17 cellular contexts compared by ENCODE assay signal in the genomic region with DNA sequence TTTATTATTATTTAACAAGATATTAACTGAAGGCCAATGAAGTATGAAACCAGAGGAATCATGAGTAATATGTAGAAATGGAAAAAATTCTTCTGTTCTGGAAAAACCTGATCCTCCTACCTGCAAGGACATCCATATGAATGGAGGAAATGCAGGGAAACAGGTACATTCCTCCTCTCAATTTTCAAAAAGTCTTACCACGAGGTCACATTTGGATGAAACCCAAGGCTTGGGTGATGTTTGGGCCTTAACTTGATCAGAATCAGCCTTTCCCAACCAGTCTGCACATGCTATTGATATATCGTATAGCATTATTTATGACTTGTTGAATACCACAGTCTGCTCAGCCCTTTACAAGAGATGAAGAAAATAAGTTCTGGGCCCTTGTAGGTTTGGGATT.
DNase-seq lines count a peak whose midpoint lies in the region; ATAC-seq and TF ChIP-seq lines count a peak whose summit lies in the region.
"Had no signal": no experiment of that assay in that cellular context is flagged by ENCODE, and none has a peak within 500 bp of the region (broad histone marks: within the 10 kb centered on the region; RNA-seq: fewer than 3 reads in every experiment).

No MANE protein-coding gene starts in this region.

- no peak for ATAC-seq in HG02981 (IDR thresholded peaks at IDR 0.05; ENCODE audit: unreplicated experiment)
- ATAC-seq: CD8-positive, alpha-beta T cell had no signal

- H3K14ac ChIP-seq in trophoblast cell (ENCODE audit: low read length) (no peak overlapping the region), H9 (ENCODE audit: insufficient read depth, low read length) (no peak overlapping the region)

- H3K56ac ChIP-seq in H9 (ENCODE audit: insufficient read length, low read depth, low read length): no peak overlapping the region

- H3K79me2 ChIP-seq in trophoblast cell (ENCODE audit: control insufficient read depth, insufficient read depth, low read length, poor library complexity) (no peaks in the 10 kb centered on the region), H9 (ENCODE audit: insufficient read depth, low read length) (no peaks in the 10 kb centered on the region)

- H3K4me1 ChIP-seq in trophoblast cell (ENCODE audit: control insufficient read depth in 1 of 2, insufficient read depth in 2 of 2, low read length in 2 of 2) (peaks cover 0 to 1% of the 10 kb centered on the region in 2 experiments), H9 (ENCODE audit: insufficient read depth, low read length) (no peaks in the 10 kb centered on the region)
- H3K4me1 ChIP-seq: Caco-2 had no signal

- no peaks in the 10 kb centered on the region for H4K20me1 ChIP-seq in H9 (ENCODE audit: control insufficient read depth, insufficient read depth, insufficient read length)
- H4K20me1 ChIP-seq: BLaER1 treated with 17β-estradiol and CSF1 and Interleukin-3, amounts not matched to agents 10 nM and 100 nM had no signal

- H3K23ac ChIP-seq in trophoblast cell (ENCODE audit: low read length) (no peak overlapping the region), H9 (ENCODE audit: insufficient read length, low read depth, low read length) (no peak overlapping the region)

- H3K27ac Mint-ChIP-seq in H9: no peak overlapping the region
- H3K27ac Mint-ChIP-seq: B cell; CD4-positive, alpha-beta T cell; CD8-positive, alpha-beta T cell had no signal

- H3K27me3 ChIP-seq in trophoblast cell (ENCODE audit: insufficient read depth, low read length) (no peaks in the 10 kb centered on the region), H9 (ENCODE audit: insufficient read depth, low read length) (no peaks in the 10 kb centered on the region)
- H3K27me3 ChIP-seq: BLaER1 treated with 17β-estradiol and CSF1 and Interleukin-3, amounts not matched to agents 10 nM and 100 nM had no signal

- no peak overlapping the region for H4K12ac ChIP-seq in trophoblast cell (ENCODE audit: low read depth, low read length)

- H3K18ac ChIP-seq in trophoblast cell (ENCODE audit: low read length) (no peak overlapping the region), H9 (ENCODE audit: insufficient read length, low read depth, low read length) (no peak overlapping the region)

- no peak overlapping the region for H2BK20ac ChIP-seq in H9 (ENCODE audit: low read depth, low read length, poor library complexity, severe bottlenecking)

- H2BK12ac ChIP-seq in trophoblast cell (ENCODE audit: low read length): no peak overlapping the region
- H2BK12ac ChIP-seq in H9 (ENCODE audit: insufficient read length, low read depth, low read length): no peak overlapping the region

- H3K36me3 ChIP-seq in trophoblast cell (ENCODE audit: control insufficient read depth in 1 of 2, insufficient read depth in 2 of 2, low read length in 2 of 2): no peaks in the 10 kb centered on the region
- H3K36me3 ChIP-seq: BLaER1 treated with 17β-estradiol and CSF1 and Interleukin-3, amounts not matched to agents 10 nM and 100 nM had no signal

- H2AFZ ChIP-seq in trophoblast cell (ENCODE audit: insufficient read depth, low read length, poor library complexity): no peak overlapping the region
- H2AFZ ChIP-seq in H9 (ENCODE audit: low read length): no peak overlapping the region

- H3K79me1 ChIP-seq in trophoblast cell (ENCODE audit: low read length): no peaks in the 10 kb centered on the region
- H3K79me1 ChIP-seq in H9 (ENCODE audit: insufficient read depth, low read depth, low read length, poor library complexity, severe bottlenecking): no peaks in the 10 kb centered on the region

- H3K36me3 Mint-ChIP-seq in H9 (ENCODE audit: insufficient read depth in 1 of 3, low read depth in 3 of 3): peaks cover 0 to 9% (median 0%) of the 10 kb centered on the region in 3 experiments; a peak in 2 of 7 replicates
- H3K36me3 Mint-ChIP-seq: CD8-positive, alpha-beta T cell had no signal

- H3K9me3 ChIP-seq in trophoblast cell (ENCODE audit: insufficient read depth, low read depth, low read length) (peaks cover 2% of the 10 kb centered on the region), H9 (ENCODE audit: control insufficient read depth, low read depth, low read length) (no peaks in the 10 kb centered on the region)
- H3K9me3 ChIP-seq: Caco-2 had no signal

- H3K4me3 Mint-ChIP-seq in H9: no peak overlapping the region
- H3K4me3 Mint-ChIP-seq: B cell; CD4-positive, alpha-beta T cell; CD8-positive, alpha-beta T cell had no signal

- H3K4ac ChIP-seq in trophoblast cell (ENCODE audit: low read depth, low read length): no peak overlapping the region
- no peak overlapping the region for H3K4ac ChIP-seq in H9 (ENCODE audit: low read depth, low read length)

- no peaks in the 10 kb centered on the region for H3K23me2 ChIP-seq in H9 (ENCODE audit: insufficient read length, low read depth, low read length, poor library complexity, severe bottlenecking)

- H3K9ac ChIP-seq in trophoblast cell (ENCODE audit: low read length) (no peak overlapping the region), H9 (ENCODE audit: extremely low read depth, insufficient read length, low read length) (no peak overlapping the region)
- H3K9ac ChIP-seq: BLaER1 treated with 17β-estradiol and CSF1 and Interleukin-3, amounts not matched to agents 10 nM and 100 nM had no signal

- no peak overlapping the region for H3K4me3 ChIP-seq in trophoblast cell (ENCODE audit: low read depth, low read length)
- H3K4me3 ChIP-seq: BLaER1 treated with 17β-estradiol and CSF1 and Interleukin-3, amounts not matched to agents 10 nM and 100 nM had no signal

- no peak for TF ChIP-seq CTCF in H9 (conservative IDR thresholded peaks at IDR 0.05)

- no peak overlapping the region for H4K5ac ChIP-seq in H9 (ENCODE audit: insufficient read length, low read depth, low read length)

- no peak overlapping the region for H4K91ac ChIP-seq in trophoblast cell (ENCODE audit: low read depth, low read length)
- no peak overlapping the region for H4K91ac ChIP-seq in H9 (ENCODE audit: insufficient read length, low read depth, low read length)

- no CpG with 5 or more reads among the region's 2 CpGs for WGBS in trophoblast cell (ENCODE audit: extremely low coverage, insufficient coverage, insufficient read length)
- no CpG with 5 or more reads among the region's 2 CpGs for WGBS in H9 (ENCODE audit: extremely low coverage, insufficient read length, low lambda C conversion rate)

- DNase-seq in glomerular visceral epithelial cell (ENCODE audit: extremely low spot score) (peak; percentile 4), trophoblast cell (peak; percentile 18 to 87), AG20443 (ENCODE audit: low spot score) (no peak), H9 (no peak)
- DNase-seq: 8988T; ACHN; AML-193; Caco-2; Calu3; CD4-positive, alpha-beta T cell; CD8-positive, alpha-beta T cell; DMS79 treated with DMSO at 0.1 percent for 48 hours; GF-D8 had no signal

- H2BK15ac ChIP-seq in H9 (ENCODE audit: low read depth, low read length): no peak overlapping the region

- H4K8ac ChIP-seq in trophoblast cell (ENCODE audit: low read depth, low read length) (no peak overlapping the region), H9 (replicated peaks; ENCODE audit: insufficient read length, low read depth, low read length) (no peak overlapping the region)

- peaks cover 8% of the 10 kb centered on the region for H3K27me3 Mint-ChIP-seq in H9 (ENCODE audit: low read depth)
- H3K27me3 Mint-ChIP-seq: CD4-positive, alpha-beta T cell had no signal

- H3K4me2 ChIP-seq in trophoblast cell (ENCODE audit: low read length): no peak overlapping the region
- no peak overlapping the region for H3K4me2 ChIP-seq in H9 (ENCODE audit: insufficient read depth, insufficient read length, low read length)
- H3K4me2 ChIP-seq: BLaER1 treated with 17β-estradiol and CSF1 and Interleukin-3, amounts not matched to agents 10 nM and 100 nM had no signal

- H2BK120ac ChIP-seq in trophoblast cell (ENCODE audit: insufficient read depth, low read length, poor library complexity): no peak overlapping the region
- H2BK120ac ChIP-seq in H9 (ENCODE audit: low read depth, low read length, poor library complexity, severe bottlenecking): no peak overlapping the region

- no peaks in the 10 kb centered on the region for H3K4me1 Mint-ChIP-seq in H9
- H3K4me1 Mint-ChIP-seq: B cell had no signal

- H3T11ph ChIP-seq in H9 (ENCODE audit: low read length): no peak overlapping the region

- H2AK5ac ChIP-seq in trophoblast cell (ENCODE audit: low read length): no peak overlapping the region
- no peak overlapping the region for H2AK5ac ChIP-seq in H9 (ENCODE audit: insufficient read length, low read length)

- H3K9me3 Mint-ChIP-seq in H9: peaks cover 6 to 9% of the 10 kb centered on the region in 2 experiments; a peak in 4 of 5 replicates

- H2BK5ac ChIP-seq in trophoblast cell (ENCODE audit: low read depth, low read length, poor library complexity) (no peak overlapping the region), H9 (ENCODE audit: insufficient read length, low read length) (no peak overlapping the region)

- H3K27ac ChIP-seq in trophoblast cell (ENCODE audit: low read depth, low read length): no peak overlapping the region
- no peak overlapping the region for H3K27ac ChIP-seq in H9 (ENCODE audit: insufficient read length, low read depth, low read length)
- H3K27ac ChIP-seq: BLaER1 treated with 17β-estradiol and CSF1 and Interleukin-3, amounts not matched to agents 10 nM and 100 nM; C4-2B had no signal

Comparison
In these comparisons a context has a peak if more than half of its experiments do, and no peak if none do; other contexts are left out.
1. DNase-seq: peak in glomerular visceral epithelial cell (single experiment) and trophoblast cell (2 of 2); none in AG20443 (single experiment) and H9 (single experiment).